In genomic region chr18:37570336-37570930, GRCh38 we compare ENCODE assay signal across 4 cellular contexts.
TF ChIP-seq lines count a peak whose summit lies in the region.

No MANE protein-coding gene starts in this region.

TF ChIP-seq in SK-N-SH, 30 proteins besides CTCF, POLR2A, EP300 and RAD21:
- TF ChIP-seq GATA2 (CRISPR knock-in tag; IDR thresholded peaks at IDR 0.05) (no peak), FOSL2 (IDR thresholded peaks at IDR 0.05; ENCODE audit: borderline replicate concordance, low read depth) (no peak), GABPA (IDR thresholded peaks at IDR 0.05; ENCODE audit: low read depth) (no peak), NRF1 (IDR thresholded peaks at IDR 0.05; ENCODE audit: low read depth, low read length) (no peak)

TF ChIP-seq in SK-N-SH treated with all-trans-retinoic acid at 6 μM for 48 hours, 23 proteins besides CTCF, POLR2A, EP300 and RAD21:
- TF ChIP-seq TSHZ2 (CRISPR knock-in tag; IDR thresholded peaks at IDR 0.05) (no peak), ZFP3 (CRISPR knock-in tag; IDR thresholded peaks at IDR 0.05) (no peak), CSRNP3 (CRISPR knock-in tag; IDR thresholded peaks at IDR 0.05) (no peak)

TF ChIP-seq in HCT116, 20 proteins besides CTCF, POLR2A, EP300 and RAD21:
- TF ChIP-seq POLR2AphosphoS5 (IDR thresholded peaks at IDR 0.05; ENCODE audit: low read depth, low read length), result no peak
- no peak for TF ChIP-seq TCF7L2 (IDR thresholded peaks at IDR 0.05; ENCODE audit: borderline replicate concordance, extremely low read depth, insufficient read depth, insufficient read length)
- TF ChIP-seq MAX (IDR thresholded peaks at IDR 0.05), result no peak
- no peak for TF ChIP-seq SP1 (IDR thresholded peaks at IDR 0.05; ENCODE audit: low read depth)
- TF ChIP-seq EZH2 (IDR thresholded peaks at IDR 0.05), result no peak
- TF ChIP-seq REST (IDR thresholded peaks at IDR 0.05; ENCODE audit: low read depth), result no peak
- no peak for TF ChIP-seq EGR1 (IDR thresholded peaks at IDR 0.05; ENCODE audit: low read depth)
- TF ChIP-seq ZFX (IDR thresholded peaks at IDR 0.05), result no peak
- TF ChIP-seq CBX3 (IDR thresholded peaks at IDR 0.05; ENCODE audit: low read depth), result no peak
- no peak for TF ChIP-seq EZH2phosphoT487 (IDR thresholded peaks at IDR 0.05; ENCODE audit: borderline replicate concordance)
- no peak for TF ChIP-seq ELF1 (IDR thresholded peaks at IDR 0.05; ENCODE audit: borderline replicate concordance, low read depth)
- TF ChIP-seq ZBTB33 (IDR thresholded peaks at IDR 0.05; ENCODE audit: extremely low read depth, insufficient replicate concordance, low read length), result no peak
- TF ChIP-seq SIN3A (IDR thresholded peaks at IDR 0.05; ENCODE audit: low read depth), result no peak
- no peak for TF ChIP-seq ZNF274 (IDR thresholded peaks at IDR 0.05; ENCODE audit: low read depth, low read length)
- TF ChIP-seq FOSL1 (IDR thresholded peaks at IDR 0.05; ENCODE audit: low read depth), result no peak
- no peak for TF ChIP-seq JUND (IDR thresholded peaks at IDR 0.05)
- TF ChIP-seq CEBPB (IDR thresholded peaks at IDR 0.05; ENCODE audit: low read depth), result no peak
- no peak for TF ChIP-seq SRF (IDR thresholded peaks at IDR 0.05; ENCODE audit: low read depth)

TF ChIP-seq in H1, 55 proteins besides CTCF, POLR2A, EP300 and RAD21:
- TF ChIP-seq SUZ12 (IDR thresholded peaks at IDR 0.05; ENCODE audit: low read length), result no peak
- TF ChIP-seq SAP30 (IDR thresholded peaks at IDR 0.05; ENCODE audit: insufficient read depth, insufficient replicate concordance, low read length), result no peak
- TF ChIP-seq SP4 (IDR thresholded peaks at IDR 0.05; ENCODE audit: low read length), result no peak
- TF ChIP-seq NRF1 (IDR thresholded peaks at IDR 0.05; ENCODE audit: low read depth, low read length), result no peak
- no peak for TF ChIP-seq SP2 (IDR thresholded peaks at IDR 0.05; ENCODE audit: low read length)
- no peak for TF ChIP-seq ZNF274 (IDR thresholded peaks at IDR 0.05; ENCODE audit: borderline replicate concordance, extremely low read depth, low read length)
- no peak for TF ChIP-seq FOSL1 (IDR thresholded peaks at IDR 0.05; ENCODE audit: insufficient read depth, low read depth, low read length)
- TF ChIP-seq SRF (IDR thresholded peaks at IDR 0.05; ENCODE audit: low read depth, low read length), result no peak
- TF ChIP-seq ASH2L (IDR thresholded peaks at IDR 0.05; ENCODE audit: low read length), result no peak
- TF ChIP-seq RBBP5 (IDR thresholded peaks at IDR 0.05; ENCODE audit: borderline replicate concordance, low read depth, low read length), result no peak
- no peak for TF ChIP-seq USF2 (IDR thresholded peaks at IDR 0.05; ENCODE audit: low read length)
- TF ChIP-seq RXRA (IDR thresholded peaks at IDR 0.05; ENCODE audit: insufficient read depth, low read depth, low read length), result no peak
- no peak for TF ChIP-seq PHF8 (conservative IDR thresholded peaks at IDR 0.05; ENCODE audit: low read depth, low read length)
- no peak for TF ChIP-seq TEAD4 (IDR thresholded peaks at IDR 0.05; ENCODE audit: low read depth, low read length)
- no peak for TF ChIP-seq MAX (IDR thresholded peaks at IDR 0.05)
